ENCODE assay signal across 1 cellular context in the genomic region with DNA sequence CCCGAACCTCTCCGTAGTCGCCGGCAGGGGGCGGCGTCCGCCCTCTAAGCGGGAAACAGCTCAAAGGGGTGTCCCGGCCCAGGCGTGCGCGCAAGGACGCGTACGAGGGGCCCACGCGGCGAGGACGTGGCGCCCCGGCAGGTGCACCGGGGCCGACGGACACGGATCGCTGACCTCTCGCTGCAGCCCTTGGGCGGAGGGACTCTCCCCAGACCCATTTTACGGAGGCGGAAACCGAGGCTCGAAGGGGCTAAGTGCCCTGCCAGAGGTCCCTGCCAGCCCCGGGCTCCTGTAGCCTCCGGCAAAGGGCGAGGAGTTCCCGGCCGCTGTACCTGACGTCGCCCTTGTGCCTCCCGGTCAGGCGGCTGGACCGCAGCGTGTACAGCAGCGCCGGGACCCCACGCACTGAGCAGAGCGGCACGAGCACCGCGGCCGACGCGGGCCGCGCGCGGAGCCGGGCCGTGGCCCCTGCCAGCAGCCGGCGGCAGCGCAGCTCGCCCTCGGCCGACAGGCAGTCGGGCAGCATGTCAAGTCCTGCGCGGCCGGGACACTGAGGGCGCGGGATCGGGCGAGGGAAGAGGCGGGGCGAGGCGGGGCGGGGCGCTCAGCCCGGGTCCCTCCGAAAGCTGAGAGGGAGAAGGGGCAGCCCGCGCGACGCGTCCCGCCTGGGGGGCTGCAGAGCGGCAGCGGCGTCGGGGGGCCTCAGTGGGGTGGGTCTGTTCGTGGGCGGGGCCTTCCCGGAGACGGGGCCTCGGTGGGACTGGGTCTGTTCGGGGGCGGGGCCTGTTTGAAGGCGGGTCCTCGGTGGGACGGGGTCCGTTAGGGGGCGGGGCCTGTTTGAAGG.
TF ChIP-seq lines count a peak whose summit lies in the region.

A gene with protein sequence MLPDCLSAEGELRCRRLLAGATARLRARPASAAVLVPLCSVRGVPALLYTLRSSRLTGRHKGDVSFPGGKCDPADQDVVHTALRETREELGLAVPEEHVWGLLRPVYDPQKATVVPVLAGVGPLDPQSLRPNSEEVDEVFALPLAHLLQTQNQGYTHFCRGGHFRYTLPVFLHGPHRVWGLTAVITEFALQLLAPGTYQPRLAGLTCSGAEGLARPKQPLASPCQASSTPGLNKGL (minus strand): TSS at position 552 of the 844 bp plus-strand sequence. CDS start 26 bp downstream, at position 526.

TF ChIP-seq in HepG2, 621 proteins besides CTCF, POLR2A, EP300 and RAD21 (continued from another document and continues in another):
- TF ChIP-seq MTA1 (CRISPR knock-in tag; IDR thresholded peaks at IDR 0.05; ENCODE audit: borderline replicate concordance) (peak; percentile 43; the same call in 1 of the 2 replicates), CENPT (CRISPR knock-in tag; IDR thresholded peaks at IDR 0.05; ENCODE audit: low read depth) (peak; percentile 86; the same call in 1 of the 2 replicates), JARID2 (CRISPR knock-in tag; IDR thresholded peaks at IDR 0.05; ENCODE audit: insufficient replicate concordance) (peak; percentile 79), ZNF563 (CRISPR knock-in tag; IDR thresholded peaks at IDR 0.05) (peak; percentile 74; the same call in 1 of the 2 replicates), ZNF790 (CRISPR knock-in tag; IDR thresholded peaks at IDR 0.05; ENCODE audit: borderline replicate concordance) (no peak), CREM (IDR thresholded peaks at IDR 0.05) (no peak), CREM (CRISPR knock-in tag; IDR thresholded peaks at IDR 0.05) (no peak), ZNF264 (CRISPR knock-in tag; IDR thresholded peaks at IDR 0.05) (0 out of 2 replicates have a peak, but pooled peaks have one; percentile 49), NFIB (CRISPR knock-in tag; IDR thresholded peaks at IDR 0.05; ENCODE audit: borderline replicate concordance) (no peak), GPN1 (CRISPR knock-in tag; IDR thresholded peaks at IDR 0.05; ENCODE audit: borderline replicate concordance) (no peak), NRL (CRISPR knock-in tag; IDR thresholded peaks at IDR 0.05; ENCODE audit: borderline replicate concordance) (peak; percentile 87), ZNF256 (CRISPR knock-in tag; conservative IDR thresholded peaks at IDR 0.05) (no peak), CCDC6 (CRISPR knock-in tag; IDR thresholded peaks at IDR 0.05) (peak; percentile 80; the same call in 1 of the 2 replicates), ISX (CRISPR knock-in tag; conservative IDR thresholded peaks at IDR 0.05) (0 out of 2 replicates have a peak, but pooled peaks have one; percentile 70), MIXL1 (CRISPR knock-in tag; IDR thresholded peaks at IDR 0.05) (0 out of 2 replicates have a peak, but pooled peaks have one; percentile 33), ZNF235 (CRISPR knock-in tag; IDR thresholded peaks at IDR 0.05; ENCODE audit: borderline replicate concordance) (no peak), PAF1 (CRISPR knock-in tag; IDR thresholded peaks at IDR 0.05) (no peak), IKZF4 (CRISPR knock-in tag; IDR thresholded peaks at IDR 0.05; ENCODE audit: borderline replicate concordance, low read depth, not compliant biosample characterization) (peak; percentile 65), ONECUT2 (CRISPR knock-in tag; IDR thresholded peaks at IDR 0.05) (no peak), RAD51 (IDR thresholded peaks at IDR 0.05; ENCODE audit: borderline replicate concordance) (no peak), REL (CRISPR knock-in tag; conservative IDR thresholded peaks at IDR 0.05) (peak; percentile 77; the same call in 1 of the 2 replicates), ATRX (CRISPR knock-in tag; IDR thresholded peaks at IDR 0.05; ENCODE audit: borderline replicate concordance) (no peak), MYNN (CRISPR knock-in tag; IDR thresholded peaks at IDR 0.05; ENCODE audit: low read depth) (peak; percentile 83; the same call in 1 of the 2 replicates), CCAR2 (optimal IDR thresholded peaks at IDR 0.05; ENCODE audit: low read depth, low read length) (no peak), KLF6 (CRISPR knock-in tag; IDR thresholded peaks at IDR 0.05) (peak; percentile 46; the same call in 1 of the 2 replicates), PCBP2 (optimal IDR thresholded peaks at IDR 0.05; ENCODE audit: low read depth, low read length, poor library complexity, severe bottlenecking) (no peak), ZNF12 (CRISPR knock-in tag; IDR thresholded peaks at IDR 0.05) (peak; percentile 58; the same call in 1 of the 2 replicates), KLF12 (CRISPR knock-in tag; IDR thresholded peaks at IDR 0.05; ENCODE audit: borderline replicate concordance) (peak; percentile 77; the same call in 1 of the 2 replicates), FOXO1 (CRISPR knock-in tag; IDR thresholded peaks at IDR 0.05) (peak; percentile 41; the same call in 1 of the 2 replicates), GABPA (IDR thresholded peaks at IDR 0.05; ENCODE audit: low read depth, low read length) (no peak), GABPA (CRISPR knock-in tag; IDR thresholded peaks at IDR 0.05; ENCODE audit: low read depth) (no peak), RBM39 (IDR thresholded peaks at IDR 0.05; ENCODE audit: low read depth, low read length, poor library complexity, severe bottlenecking) (peak; percentile 49), SMAD9 (CRISPR knock-in tag; IDR thresholded peaks at IDR 0.05) (peak; percentile 72; the same call in 1 of the 2 replicates), ZNF101 (CRISPR knock-in tag; IDR thresholded peaks at IDR 0.05; ENCODE audit: borderline replicate concordance, low read depth) (no peak), ZNF773 (CRISPR knock-in tag; IDR thresholded peaks at IDR 0.05; ENCODE audit: borderline replicate concordance) (no peak), HOXD1 (CRISPR knock-in tag; IDR thresholded peaks at IDR 0.05) (0 out of 2 replicates have a peak, but pooled peaks have one; percentile 24), NFYC (CRISPR knock-in tag; IDR thresholded peaks at IDR 0.05) (no peak), ZNF776 (CRISPR knock-in tag; IDR thresholded peaks at IDR 0.05) (peak; percentile 53; the same call in 1 of the 2 replicates), GATAD2A (CRISPR knock-in tag; IDR thresholded peaks at IDR 0.05) (peak; percentile 57; the same call in 1 of the 2 replicates), JUND (CRISPR knock-in tag; IDR thresholded peaks at IDR 0.05) (no peak)
- TF ChIP-seq, protein P1, sequence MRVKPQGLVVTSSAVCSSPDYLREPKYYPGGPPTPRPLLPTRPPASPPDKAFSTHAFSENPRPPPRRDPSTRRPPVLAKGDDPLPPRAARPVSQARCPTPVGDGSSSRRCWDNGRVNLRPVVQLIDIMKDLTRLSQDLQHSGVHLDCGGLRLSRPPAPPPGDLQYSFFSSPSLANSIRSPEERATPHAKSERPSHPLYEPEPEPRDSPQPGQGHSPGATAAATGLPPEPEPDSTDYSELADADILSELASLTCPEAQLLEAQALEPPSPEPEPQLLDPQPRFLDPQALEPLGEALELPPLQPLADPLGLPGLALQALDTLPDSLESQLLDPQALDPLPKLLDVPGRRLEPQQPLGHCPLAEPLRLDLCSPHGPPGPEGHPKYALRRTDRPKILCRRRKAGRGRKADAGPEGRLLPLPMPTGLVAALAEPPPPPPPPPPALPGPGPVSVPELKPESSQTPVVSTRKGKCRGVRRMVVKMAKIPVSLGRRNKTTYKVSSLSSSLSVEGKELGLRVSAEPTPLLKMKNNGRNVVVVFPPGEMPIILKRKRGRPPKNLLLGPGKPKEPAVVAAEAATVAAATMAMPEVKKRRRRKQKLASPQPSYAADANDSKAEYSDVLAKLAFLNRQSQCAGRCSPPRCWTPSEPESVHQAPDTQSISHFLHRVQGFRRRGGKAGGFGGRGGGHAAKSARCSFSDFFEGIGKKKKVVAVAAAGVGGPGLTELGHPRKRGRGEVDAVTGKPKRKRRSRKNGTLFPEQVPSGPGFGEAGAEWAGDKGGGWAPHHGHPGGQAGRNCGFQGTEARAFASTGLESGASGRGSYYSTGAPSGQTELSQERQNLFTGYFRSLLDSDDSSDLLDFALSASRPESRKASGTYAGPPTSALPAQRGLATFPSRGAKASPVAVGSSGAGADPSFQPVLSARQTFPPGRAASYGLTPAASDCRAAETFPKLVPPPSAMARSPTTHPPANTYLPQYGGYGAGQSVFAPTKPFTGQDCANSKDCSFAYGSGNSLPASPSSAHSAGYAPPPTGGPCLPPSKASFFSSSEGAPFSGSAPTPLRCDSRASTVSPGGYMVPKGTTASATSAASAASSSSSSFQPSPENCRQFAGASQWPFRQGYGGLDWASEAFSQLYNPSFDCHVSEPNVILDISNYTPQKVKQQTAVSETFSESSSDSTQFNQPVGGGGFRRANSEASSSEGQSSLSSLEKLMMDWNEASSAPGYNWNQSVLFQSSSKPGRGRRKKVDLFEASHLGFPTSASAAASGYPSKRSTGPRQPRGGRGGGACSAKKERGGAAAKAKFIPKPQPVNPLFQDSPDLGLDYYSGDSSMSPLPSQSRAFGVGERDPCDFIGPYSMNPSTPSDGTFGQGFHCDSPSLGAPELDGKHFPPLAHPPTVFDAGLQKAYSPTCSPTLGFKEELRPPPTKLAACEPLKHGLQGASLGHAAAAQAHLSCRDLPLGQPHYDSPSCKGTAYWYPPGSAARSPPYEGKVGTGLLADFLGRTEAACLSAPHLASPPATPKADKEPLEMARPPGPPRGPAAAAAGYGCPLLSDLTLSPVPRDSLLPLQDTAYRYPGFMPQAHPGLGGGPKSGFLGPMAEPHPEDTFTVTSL (CRISPR knock-in tag; IDR thresholded peaks at IDR 0.05; ENCODE audit: borderline replicate concordance): no peak
- TF ChIP-seq, protein P2, sequence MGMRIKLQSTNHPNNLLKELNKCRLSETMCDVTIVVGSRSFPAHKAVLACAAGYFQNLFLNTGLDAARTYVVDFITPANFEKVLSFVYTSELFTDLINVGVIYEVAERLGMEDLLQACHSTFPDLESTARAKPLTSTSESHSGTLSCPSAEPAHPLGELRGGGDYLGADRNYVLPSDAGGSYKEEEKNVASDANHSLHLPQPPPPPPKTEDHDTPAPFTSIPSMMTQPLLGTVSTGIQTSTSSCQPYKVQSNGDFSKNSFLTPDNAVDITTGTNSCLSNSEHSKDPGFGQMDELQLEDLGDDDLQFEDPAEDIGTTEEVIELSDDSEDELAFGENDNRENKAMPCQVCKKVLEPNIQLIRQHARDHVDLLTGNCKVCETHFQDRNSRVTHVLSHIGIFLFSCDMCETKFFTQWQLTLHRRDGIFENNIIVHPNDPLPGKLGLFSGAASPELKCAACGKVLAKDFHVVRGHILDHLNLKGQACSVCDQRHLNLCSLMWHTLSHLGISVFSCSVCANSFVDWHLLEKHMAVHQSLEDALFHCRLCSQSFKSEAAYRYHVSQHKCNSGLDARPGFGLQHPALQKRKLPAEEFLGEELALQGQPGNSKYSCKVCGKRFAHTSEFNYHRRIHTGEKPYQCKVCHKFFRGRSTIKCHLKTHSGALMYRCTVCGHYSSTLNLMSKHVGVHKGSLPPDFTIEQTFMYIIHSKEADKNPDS (CRISPR knock-in tag; IDR thresholded peaks at IDR 0.05): no peak
- TF ChIP-seq, protein P3, sequence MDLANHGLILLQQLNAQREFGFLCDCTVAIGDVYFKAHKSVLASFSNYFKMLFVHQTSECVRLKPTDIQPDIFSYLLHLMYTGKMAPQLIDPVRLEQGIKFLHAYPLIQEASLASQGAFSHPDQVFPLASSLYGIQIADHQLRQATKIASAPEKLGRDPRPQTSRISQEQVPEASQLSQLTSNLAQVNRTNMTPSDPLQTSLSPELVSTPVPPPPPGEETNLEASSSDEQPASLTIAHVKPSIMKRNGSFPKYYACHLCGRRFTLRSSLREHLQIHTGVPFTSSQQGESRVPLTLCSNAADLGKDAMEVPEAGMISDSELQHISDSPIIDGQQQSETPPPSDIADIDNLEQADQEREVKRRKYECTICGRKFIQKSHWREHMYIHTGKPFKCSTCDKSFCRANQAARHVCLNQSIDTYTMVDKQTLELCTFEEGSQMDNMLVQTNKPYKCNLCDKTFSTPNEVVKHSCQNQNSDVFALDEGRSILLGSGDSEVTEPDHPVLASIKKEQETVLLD (CRISPR knock-in tag; IDR thresholded peaks at IDR 0.05; ENCODE audit: low read depth): no peak
- TF ChIP-seq, protein P4, sequence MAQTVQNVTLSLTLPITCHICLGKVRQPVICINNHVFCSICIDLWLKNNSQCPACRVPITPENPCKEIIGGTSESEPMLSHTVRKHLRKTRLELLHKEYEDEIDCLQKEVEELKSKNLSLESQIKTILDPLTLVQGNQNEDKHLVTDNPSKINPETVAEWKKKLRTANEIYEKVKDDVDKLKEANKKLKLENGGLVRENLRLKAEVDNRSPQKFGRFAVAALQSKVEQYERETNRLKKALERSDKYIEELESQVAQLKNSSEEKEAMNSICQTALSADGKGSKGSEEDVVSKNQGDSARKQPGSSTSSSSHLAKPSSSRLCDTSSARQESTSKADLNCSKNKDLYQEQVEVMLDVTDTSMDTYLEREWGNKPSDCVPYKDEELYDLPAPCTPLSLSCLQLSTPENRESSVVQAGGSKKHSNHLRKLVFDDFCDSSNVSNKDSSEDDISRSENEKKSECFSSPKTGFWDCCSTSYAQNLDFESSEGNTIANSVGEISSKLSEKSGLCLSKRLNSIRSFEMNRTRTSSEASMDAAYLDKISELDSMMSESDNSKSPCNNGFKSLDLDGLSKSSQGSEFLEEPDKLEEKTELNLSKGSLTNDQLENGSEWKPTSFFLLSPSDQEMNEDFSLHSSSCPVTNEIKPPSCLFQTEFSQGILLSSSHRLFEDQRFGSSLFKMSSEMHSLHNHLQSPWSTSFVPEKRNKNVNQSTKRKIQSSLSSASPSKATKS (CRISPR knock-in tag; IDR thresholded peaks at IDR 0.05): no peak; the same call in 1 of the 2 replicates
- TF ChIP-seq, protein P5, sequence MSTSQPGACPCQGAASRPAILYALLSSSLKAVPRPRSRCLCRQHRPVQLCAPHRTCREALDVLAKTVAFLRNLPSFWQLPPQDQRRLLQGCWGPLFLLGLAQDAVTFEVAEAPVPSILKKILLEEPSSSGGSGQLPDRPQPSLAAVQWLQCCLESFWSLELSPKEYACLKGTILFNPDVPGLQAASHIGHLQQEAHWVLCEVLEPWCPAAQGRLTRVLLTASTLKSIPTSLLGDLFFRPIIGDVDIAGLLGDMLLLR (CRISPR knock-in tag; IDR thresholded peaks at IDR 0.05): no peak
- TF ChIP-seq, protein P6, sequence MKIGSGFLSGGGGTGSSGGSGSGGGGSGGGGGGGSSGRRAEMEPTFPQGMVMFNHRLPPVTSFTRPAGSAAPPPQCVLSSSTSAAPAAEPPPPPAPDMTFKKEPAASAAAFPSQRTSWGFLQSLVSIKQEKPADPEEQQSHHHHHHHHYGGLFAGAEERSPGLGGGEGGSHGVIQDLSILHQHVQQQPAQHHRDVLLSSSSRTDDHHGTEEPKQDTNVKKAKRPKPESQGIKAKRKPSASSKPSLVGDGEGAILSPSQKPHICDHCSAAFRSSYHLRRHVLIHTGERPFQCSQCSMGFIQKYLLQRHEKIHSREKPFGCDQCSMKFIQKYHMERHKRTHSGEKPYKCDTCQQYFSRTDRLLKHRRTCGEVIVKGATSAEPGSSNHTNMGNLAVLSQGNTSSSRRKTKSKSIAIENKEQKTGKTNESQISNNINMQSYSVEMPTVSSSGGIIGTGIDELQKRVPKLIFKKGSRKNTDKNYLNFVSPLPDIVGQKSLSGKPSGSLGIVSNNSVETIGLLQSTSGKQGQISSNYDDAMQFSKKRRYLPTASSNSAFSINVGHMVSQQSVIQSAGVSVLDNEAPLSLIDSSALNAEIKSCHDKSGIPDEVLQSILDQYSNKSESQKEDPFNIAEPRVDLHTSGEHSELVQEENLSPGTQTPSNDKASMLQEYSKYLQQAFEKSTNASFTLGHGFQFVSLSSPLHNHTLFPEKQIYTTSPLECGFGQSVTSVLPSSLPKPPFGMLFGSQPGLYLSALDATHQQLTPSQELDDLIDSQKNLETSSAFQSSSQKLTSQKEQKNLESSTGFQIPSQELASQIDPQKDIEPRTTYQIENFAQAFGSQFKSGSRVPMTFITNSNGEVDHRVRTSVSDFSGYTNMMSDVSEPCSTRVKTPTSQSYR (CRISPR knock-in tag; IDR thresholded peaks at IDR 0.05; ENCODE audit: borderline replicate concordance): no peak
